Comparison of ENCODE assay signal across 30 cellular contexts in the genomic region with DNA sequence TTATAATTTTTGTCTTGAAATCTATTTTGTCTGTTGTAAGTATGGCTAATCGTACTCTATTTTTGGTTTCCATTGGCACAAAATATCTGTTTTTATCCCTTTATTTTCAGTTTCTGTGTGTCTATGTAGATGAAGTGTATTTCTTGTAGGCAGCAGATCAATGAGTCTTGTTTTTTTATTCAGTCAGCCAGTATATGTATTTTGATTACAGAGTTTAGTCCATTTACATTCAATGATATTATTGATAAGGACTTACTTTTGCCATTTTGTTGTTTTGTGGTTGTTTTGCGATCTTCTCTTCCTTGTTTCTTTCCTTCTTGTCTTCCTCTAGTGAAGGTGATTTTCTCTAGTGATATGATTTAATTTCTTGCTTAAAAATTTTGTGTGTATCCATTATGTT.
"Had no signal": no experiment of that assay in that cellular context is flagged by ENCODE, and none has a peak within 500 bp of the region (broad histone marks: within the 10 kb centered on the region; RNA-seq: fewer than 3 reads in every experiment).

No MANE protein-coding gene starts in this region.

- H3K27ac ChIP-seq: colonic mucosa, coronary artery, dorsolateral prefrontal cortex, epithelial cell of prostate, esophagus muscularis mucosa, esophagus squamous epithelium, foreskin keratinocyte, gastrocnemius medialis, gastroesophageal sphincter, heart left ventricle, heart right ventricle, hepatocyte had no signal

- ATAC-seq: effector memory CD8-positive, alpha-beta T cell; esophagus mucosa; foreskin keratinocyte; gastrocnemius medialis; gastroesophageal sphincter; heart left ventricle; heart right ventricle had no signal

- DNase-seq: colonic mucosa; cortex of kidney; dermis blood vessel endothelial cell; dorsolateral prefrontal cortex; effector CD4-positive, alpha-beta T cell; effector CD8-positive, alpha-beta T cell; effector memory CD4-positive, alpha-beta T cell; effector memory CD8-positive, alpha-beta T cell; endodermal cell; erythroblast; esophagus squamous epithelium; foreskin fibroblast; foreskin keratinocyte; foreskin melanocyte; gastrocnemius medialis; glutamatergic neuron; head of caudate nucleus; heart left ventricle; heart right ventricle had no signal

- H3K27me3 ChIP-seq: colonic mucosa, dorsolateral prefrontal cortex, esophagus muscularis mucosa, esophagus squamous epithelium, foreskin keratinocyte, gastrocnemius medialis, gastroesophageal sphincter, heart left ventricle, heart right ventricle, hepatocyte had no signal

- H3K9me3 ChIP-seq: colonic mucosa, gastrocnemius medialis had no signal

- FAIRE-seq: colon, endometrium, endothelial cell of umbilical vein, frontal cortex had no signal

- H3K4me2 ChIP-seq: hepatocyte had no signal

- H3K4me3 ChIP-seq: colonic mucosa, coronary artery, dorsolateral prefrontal cortex, esophagus muscularis mucosa, esophagus squamous epithelium, gastrocnemius medialis, gastroesophageal sphincter, heart left ventricle, heart right ventricle, hepatocyte had no signal

- H3K27me3 Mint-ChIP-seq: dendritic cell treated with granulocyte-macrophage colony-stimulating factor and Interleukin-4, amounts not matched to agents 40 ng/mL and 50 ng/mL, for 4 days; effector memory CD8-positive, alpha-beta T cell had no signal

- H3K36me3 ChIP-seq: colonic mucosa, esophagus muscularis mucosa, esophagus squamous epithelium, gastrocnemius medialis, gastroesophageal sphincter, heart left ventricle, heart right ventricle had no signal

- H3K79me2 ChIP-seq: hepatocyte had no signal

- H3K27ac Mint-ChIP-seq: dendritic cell treated with granulocyte-macrophage colony-stimulating factor and Interleukin-4, amounts not matched to agents 40 ng/mL and 50 ng/mL, for 4 days; effector memory CD8-positive, alpha-beta T cell; endodermal cell had no signal

- H3K4me3 Mint-ChIP-seq: dendritic cell treated with granulocyte-macrophage colony-stimulating factor and Interleukin-4, amounts not matched to agents 40 ng/mL and 50 ng/mL, for 4 days; effector memory CD8-positive, alpha-beta T cell; endodermal cell had no signal

- H3K4me1 ChIP-seq: colonic mucosa, esophagus muscularis mucosa, esophagus squamous epithelium, foreskin keratinocyte, gastrocnemius medialis, gastroesophageal sphincter, heart left ventricle, heart right ventricle had no signal

- H2AFZ ChIP-seq: hepatocyte had no signal

- H3K4me1 Mint-ChIP-seq: endodermal cell had no signal
